Comparison of ENCODE assay signal across 23 cellular contexts in the genomic region with DNA sequence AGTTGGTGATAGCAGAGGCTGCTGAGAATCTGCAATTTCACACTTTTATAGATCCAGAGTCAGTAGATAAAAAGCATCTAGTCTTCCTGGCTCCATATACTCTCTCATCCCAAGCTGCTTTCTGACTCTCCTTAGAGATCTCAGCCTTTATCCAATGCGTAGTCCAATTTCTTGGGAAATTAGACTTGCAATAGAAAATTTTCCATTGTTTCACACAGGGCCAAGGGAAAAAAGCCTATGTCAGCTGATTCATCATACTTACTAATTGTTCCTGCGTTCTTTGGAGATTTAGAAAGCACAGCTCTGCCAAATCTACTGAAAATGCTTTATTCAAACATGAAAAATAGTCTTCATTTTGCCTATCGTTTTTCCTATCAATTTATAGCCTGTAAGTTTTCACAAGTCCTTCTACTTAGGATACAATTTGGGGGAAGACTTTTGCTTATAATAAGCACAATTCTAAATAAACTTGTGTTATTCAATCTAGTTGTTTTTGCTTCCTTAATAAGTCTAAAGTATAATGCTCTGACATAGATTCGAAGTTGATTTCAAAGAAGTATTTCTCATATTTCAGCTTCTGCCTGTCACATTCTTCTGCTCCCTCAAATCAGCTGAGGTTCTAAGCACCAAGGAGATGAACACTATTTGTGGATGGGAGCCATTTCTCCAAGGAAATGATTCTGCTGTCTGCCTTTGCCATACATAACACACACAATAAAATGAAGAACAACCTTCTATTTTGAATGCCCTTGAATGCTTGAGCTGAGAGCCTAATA.
DNase-seq lines count a peak whose midpoint lies in the region; ATAC-seq and TF ChIP-seq lines count a peak whose summit lies in the region.
"Had no signal": no experiment of that assay in that cellular context is flagged by ENCODE, and none has a peak within 500 bp of the region (broad histone marks: within the 10 kb centered on the region; RNA-seq: fewer than 3 reads in every experiment).

No MANE protein-coding gene starts in this region.

- H3K23ac ChIP-seq in H9 (ENCODE audit: insufficient read length, low read depth, low read length): no peak overlapping the region

- H3K27ac Mint-ChIP-seq in osteocyte (ENCODE audit: unreplicated experiment) (peak overlapping the region; percentile 21), H9 (no peak overlapping the region)
- H3K27ac Mint-ChIP-seq: CD4-positive, alpha-beta memory T cell; memory B cell had no signal

- no peaks in the 10 kb centered on the region for H3K9me3 Mint-ChIP-seq in osteocyte (ENCODE audit: unreplicated experiment)
- H3K9me3 Mint-ChIP-seq in H9: no peaks in the 10 kb centered on the region
- H3K9me3 Mint-ChIP-seq: CD4-positive, alpha-beta memory T cell; memory B cell; neural crest cell had no signal

- H3K4me1 ChIP-seq in H9 (ENCODE audit: insufficient read depth, low read length): peaks cover 4% of the 10 kb centered on the region; the same call in 1 of the 2 replicates
- H3K4me1 ChIP-seq: upper lobe of left lung had no signal

- no peaks in the 10 kb centered on the region for H4K20me1 ChIP-seq in H9 (ENCODE audit: control insufficient read depth, insufficient read depth, insufficient read length)

- H3K27me3 Mint-ChIP-seq in osteocyte (ENCODE audit: unreplicated experiment) (no peaks in the 10 kb centered on the region), H9 (ENCODE audit: low read depth) (no peaks in the 10 kb centered on the region; the same call in none of the 2 replicates)
- H3K27me3 Mint-ChIP-seq: CD4-positive, alpha-beta memory T cell; memory B cell had no signal

- H3K9ac ChIP-seq in H9 (ENCODE audit: extremely low read depth, insufficient read length, low read length): no peak overlapping the region

- H4K5ac ChIP-seq in H9 (ENCODE audit: insufficient read length, low read depth, low read length): no peak overlapping the region

- no peaks in the 10 kb centered on the region for H3K27me3 ChIP-seq in H9 (ENCODE audit: insufficient read depth, low read length)
- H3K27me3 ChIP-seq: cardiac muscle cell, upper lobe of left lung had no signal

- no peak overlapping the region for H2BK120ac ChIP-seq in H9 (ENCODE audit: low read depth, low read length, poor library complexity, severe bottlenecking)

- no peaks in the 10 kb centered on the region for H3K23me2 ChIP-seq in H9 (ENCODE audit: insufficient read length, low read depth, low read length, poor library complexity, severe bottlenecking)

- H2BK12ac ChIP-seq in H9 (ENCODE audit: insufficient read length, low read depth, low read length): no peak overlapping the region

- H3K14ac ChIP-seq in H9 (ENCODE audit: insufficient read depth, low read length): no peak overlapping the region

- no peak overlapping the region for H3K4me3 Mint-ChIP-seq in osteocyte (ENCODE audit: unreplicated experiment)
- H3K4me3 Mint-ChIP-seq in H9: no peak overlapping the region
- H3K4me3 Mint-ChIP-seq: CD4-positive, alpha-beta memory T cell; memory B cell; neural crest cell had no signal

- H3K79me2 ChIP-seq in H9 (ENCODE audit: insufficient read depth, low read length): no peaks in the 10 kb centered on the region

- no peak overlapping the region for H3K56ac ChIP-seq in H9 (ENCODE audit: insufficient read length, low read depth, low read length)

- no peak overlapping the region for H3K4me2 ChIP-seq in H9 (ENCODE audit: insufficient read depth, insufficient read length, low read length)

- H3K9me3 ChIP-seq in H9 (ENCODE audit: control insufficient read depth, low read depth, low read length): no peaks in the 10 kb centered on the region
- H3K9me3 ChIP-seq: esophagus muscularis mucosa, upper lobe of left lung had no signal

- no peak overlapping the region for H4K91ac ChIP-seq in H9 (ENCODE audit: insufficient read length, low read depth, low read length)

- H3T11ph ChIP-seq in H9 (ENCODE audit: low read length): no peak overlapping the region

- no peaks in the 10 kb centered on the region for H3K79me1 ChIP-seq in H9 (ENCODE audit: insufficient read depth, low read depth, low read length, poor library complexity, severe bottlenecking)

- no peak overlapping the region for H3K4ac ChIP-seq in H9 (ENCODE audit: low read depth, low read length)

- no peak overlapping the region for H2BK15ac ChIP-seq in H9 (ENCODE audit: low read depth, low read length)

- H3K36me3 Mint-ChIP-seq in osteocyte (ENCODE audit: unreplicated experiment): peaks cover 2% of the 10 kb centered on the region
- H3K36me3 Mint-ChIP-seq in H9 (ENCODE audit: insufficient read depth in 1 of 3, low read depth in 3 of 3): no peaks in the 10 kb centered on the region; a peak in 1 of 7 replicates
- H3K36me3 Mint-ChIP-seq: CD4-positive, alpha-beta memory T cell; memory B cell had no signal

- no peak overlapping the region for H3K27ac ChIP-seq in H9 (ENCODE audit: insufficient read length, low read depth, low read length)
- H3K27ac ChIP-seq: cardiac muscle cell, esophagus muscularis mucosa, upper lobe of left lung had no signal

- WGBS in H9 (ENCODE audit: extremely low coverage, insufficient read length, low lambda C conversion rate): no CpG with 5 or more reads among the region's 4 CpGs

- H2AK5ac ChIP-seq in H9 (ENCODE audit: insufficient read length, low read length): no peak overlapping the region

- H3K4me1 Mint-ChIP-seq in osteocyte (ENCODE audit: unreplicated experiment) (peaks cover 12% of the 10 kb centered on the region), H9 (peaks cover 6 to 15% of the 10 kb centered on the region in 2 experiments; a peak in 3 of 4 replicates)
- H3K4me1 Mint-ChIP-seq: CD4-positive, alpha-beta memory T cell; memory B cell had no signal

- no peak overlapping the region for H2BK5ac ChIP-seq in H9 (ENCODE audit: insufficient read length, low read length)

- H4K8ac ChIP-seq in H9 (replicated peaks; ENCODE audit: insufficient read length, low read depth, low read length): no peak overlapping the region

- no peak overlapping the region for H2BK20ac ChIP-seq in H9 (ENCODE audit: low read depth, low read length, poor library complexity, severe bottlenecking)

- TF ChIP-seq CTCF in osteocyte (IDR thresholded peaks at IDR 0.05) (no peak), H9 (conservative IDR thresholded peaks at IDR 0.05) (no peak)

- ATAC-seq in SK-N-SH treated with all-trans-retinoic acid at 6 μM for 48 hours: peak; percentile 12; the same call in 1 of the 3 replicates
- no peak for ATAC-seq in HG03457 (IDR thresholded peaks at IDR 0.05; ENCODE audit: unreplicated experiment)

- H2AFZ ChIP-seq in H9 (ENCODE audit: low read length): no peak overlapping the region

- DNase-seq in AG08395 (ENCODE audit: low spot score) (peak; percentile 60), fibroblast of gingiva (ENCODE audit: low read depth) (peak; percentile 68), osteocyte (ENCODE audit: extremely low spot score, unreplicated experiment) (no peak), H9 (no peak), NCI-H748 treated with DMSO at 0.1 percent for 48 hours (lab: John Stamatoyannopoulos, UW) (no peak)
- no peak for DNase-seq in stimulated activated naive CD4-positive, alpha-beta T cell treated with Interleukin-2 at 50 U/mL for 16 hours (lab: John Stamatoyannopoulos, UW)
- DNase-seq: activated CD4-positive, alpha-beta T cell treated with anti-CD3 and anti-CD28 coated beads, Interleukin-2, amount 50 U/mL, for 4 hours; activated naive CD4-positive, alpha-beta T cell treated with anti-CD3 and anti-CD28 coated beads, Interleukin-2, amount 50 U/mL, for 16 hours; CD4-positive, alpha-beta memory T cell; DND-41; effector CD8-positive, alpha-beta T cell; KBM-7; NCI-H1092; NCI-H524 treated with DMSO at 0.1 percent for 48 hours; stimulated activated naive CD4-positive, alpha-beta T cell; T-helper 1 cell; upper lobe of left lung had no signal

- H3K18ac ChIP-seq in H9 (ENCODE audit: insufficient read length, low read depth, low read length): no peak overlapping the region

TF ChIP-seq in SK-N-SH treated with all-trans-retinoic acid at 6 μM for 48 hours, 23 proteins besides CTCF, POLR2A, EP300 and RAD21 (continues in another document):
- TF ChIP-seq ZNF70 (CRISPR knock-in tag; IDR thresholded peaks at IDR 0.05) (no peak), CSDC2 (CRISPR knock-in tag; IDR thresholded peaks at IDR 0.05) (no peak), ZFP3 (CRISPR knock-in tag; IDR thresholded peaks at IDR 0.05) (no peak), GLIS3 (CRISPR knock-in tag; IDR thresholded peaks at IDR 0.05) (no peak)
- TF ChIP-seq, protein P1, sequence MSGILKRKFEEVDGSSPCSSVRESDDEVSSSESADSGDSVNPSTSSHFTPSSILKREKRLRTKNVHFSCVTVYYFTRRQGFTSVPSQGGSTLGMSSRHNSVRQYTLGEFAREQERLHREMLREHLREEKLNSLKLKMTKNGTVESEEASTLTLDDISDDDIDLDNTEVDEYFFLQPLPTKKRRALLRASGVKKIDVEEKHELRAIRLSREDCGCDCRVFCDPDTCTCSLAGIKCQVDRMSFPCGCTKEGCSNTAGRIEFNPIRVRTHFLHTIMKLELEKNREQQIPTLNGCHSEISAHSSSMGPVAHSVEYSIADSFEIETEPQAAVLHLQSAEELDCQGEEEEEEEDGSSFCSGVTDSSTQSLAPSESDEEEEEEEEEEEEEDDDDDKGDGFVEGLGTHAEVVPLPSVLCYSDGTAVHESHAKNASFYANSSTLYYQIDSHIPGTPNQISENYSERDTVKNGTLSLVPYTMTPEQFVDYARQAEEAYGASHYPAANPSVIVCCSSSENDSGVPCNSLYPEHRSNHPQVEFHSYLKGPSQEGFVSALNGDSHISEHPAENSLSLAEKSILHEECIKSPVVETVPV (CRISPR knock-in tag; IDR thresholded peaks at IDR 0.05): no peak
- TF ChIP-seq, protein P2, sequence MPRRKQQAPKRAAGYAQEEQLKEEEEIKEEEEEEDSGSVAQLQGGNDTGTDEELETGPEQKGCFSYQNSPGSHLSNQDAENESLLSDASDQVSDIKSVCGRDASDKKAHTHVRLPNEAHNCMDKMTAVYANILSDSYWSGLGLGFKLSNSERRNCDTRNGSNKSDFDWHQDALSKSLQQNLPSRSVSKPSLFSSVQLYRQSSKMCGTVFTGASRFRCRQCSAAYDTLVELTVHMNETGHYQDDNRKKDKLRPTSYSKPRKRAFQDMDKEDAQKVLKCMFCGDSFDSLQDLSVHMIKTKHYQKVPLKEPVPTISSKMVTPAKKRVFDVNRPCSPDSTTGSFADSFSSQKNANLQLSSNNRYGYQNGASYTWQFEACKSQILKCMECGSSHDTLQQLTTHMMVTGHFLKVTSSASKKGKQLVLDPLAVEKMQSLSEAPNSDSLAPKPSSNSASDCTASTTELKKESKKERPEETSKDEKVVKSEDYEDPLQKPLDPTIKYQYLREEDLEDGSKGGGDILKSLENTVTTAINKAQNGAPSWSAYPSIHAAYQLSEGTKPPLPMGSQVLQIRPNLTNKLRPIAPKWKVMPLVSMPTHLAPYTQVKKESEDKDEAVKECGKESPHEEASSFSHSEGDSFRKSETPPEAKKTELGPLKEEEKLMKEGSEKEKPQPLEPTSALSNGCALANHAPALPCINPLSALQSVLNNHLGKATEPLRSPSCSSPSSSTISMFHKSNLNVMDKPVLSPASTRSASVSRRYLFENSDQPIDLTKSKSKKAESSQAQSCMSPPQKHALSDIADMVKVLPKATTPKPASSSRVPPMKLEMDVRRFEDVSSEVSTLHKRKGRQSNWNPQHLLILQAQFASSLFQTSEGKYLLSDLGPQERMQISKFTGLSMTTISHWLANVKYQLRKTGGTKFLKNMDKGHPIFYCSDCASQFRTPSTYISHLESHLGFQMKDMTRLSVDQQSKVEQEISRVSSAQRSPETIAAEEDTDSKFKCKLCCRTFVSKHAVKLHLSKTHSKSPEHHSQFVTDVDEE (CRISPR knock-in tag; IDR thresholded peaks at IDR 0.05): no peak

Comparison
In these comparisons a context has a peak if more than half of its experiments do, and no peak if none do; other contexts are left out.
1. DNase-seq: peak in AG08395 (single experiment) and fibroblast of gingiva (single experiment); none in osteocyte (single experiment), H9 (single experiment), stimulated activated naive CD4-positive, alpha-beta T cell treated with Interleukin-2 at 50 U/mL for 16 hours (single experiment) and NCI-H748 treated with DMSO at 0.1 percent for 48 hours (single experiment).